8 cellular contexts compared by ENCODE assay signal in genomic region chr1:109790735-109791494, GRCh38. TPM values are rescaled to one million over a fixed set of nuclear protein-coding genes. Genes with fewer than 3 reads are reported as not detected.
DNase-seq lines count a peak whose midpoint lies in the region; ATAC-seq and TF ChIP-seq lines count a peak whose summit lies in the region.

No MANE protein-coding gene starts in this region.

- H3K27me3 Mint-ChIP-seq in CD4-positive, CD25-positive, alpha-beta regulatory T cell, result no peaks in the 10 kb centered on the region

- peaks cover 52% of the 10 kb centered on the region for H3K4me1 ChIP-seq in CD4-positive, CD25-positive, alpha-beta regulatory T cell (ENCODE audit: control insufficient read depth, insufficient read depth, low read length, poor library complexity, severe bottlenecking)
- peaks cover 3% of the 10 kb centered on the region for H3K4me1 ChIP-seq in foreskin keratinocyte
- H3K4me1 ChIP-seq in gastrocnemius medialis, result peaks cover 29 to 42% of the 10 kb centered on the region in 2 donors

- H3K36me3 ChIP-seq in CD4-positive, CD25-positive, alpha-beta regulatory T cell (ENCODE audit: control insufficient read depth, insufficient read depth, low read length), result no peaks in the 10 kb centered on the region
- no peaks in the 10 kb centered on the region for H3K36me3 ChIP-seq in gastrocnemius medialis

- DNase-seq in CD4-positive, CD25-positive, alpha-beta regulatory T cell, result peak; percentile 46 to 93 (median 75)
- DNase-seq in NOMO-1 treated with dmso at 0.1 percent for 144 hours (lab: John Stamatoyannopoulos, UW; ENCODE audit: unreplicated experiment), result peak; percentile 96
- peak; percentile 81 for DNase-seq in activated T-cell treated with anti-CD3 and anti-CD28 coated beads for 48 hours (ENCODE audit: low read depth)
- DNase-seq in foreskin keratinocyte, result no peak
- DNase-seq in gastrocnemius medialis, result peak in 1 of 2 donors; percentile 27
- no peak for DNase-seq in mucosa of gallbladder (ENCODE audit: low spot score)
- DNase-seq in pons (ENCODE audit: low spot score), result no peak

- in situ Hi-C loops in gastrocnemius medialis (cut with MboI; ENCODE audit: low sequenced_read_pairs in 4 of 4), result no loop called here

- no peak overlapping the region for H3K4me3 ChIP-seq in CD4-positive, CD25-positive, alpha-beta regulatory T cell (ENCODE audit: low read depth, low read length)
- H3K4me3 ChIP-seq in gastrocnemius medialis, result no peak overlapping the region

- no peaks in the 10 kb centered on the region for H3K36me3 Mint-ChIP-seq in CD4-positive, CD25-positive, alpha-beta regulatory T cell

- ATAC-seq in CD4-positive, CD25-positive, alpha-beta regulatory T cell (ENCODE audit: low read depth in 2 of 2), result peak; percentile 96 to 98
- ATAC-seq in GM21786 (IDR thresholded peaks at IDR 0.05; ENCODE audit: unreplicated experiment), result peak; percentile 85
- ATAC-seq in foreskin keratinocyte, result no peak
- ATAC-seq in gastrocnemius medialis, result peak in 1 of 2 donors; percentile 17

- peak overlapping the region; percentile 56 to 73 (median 65) for H3K4me3 Mint-ChIP-seq in CD4-positive, CD25-positive, alpha-beta regulatory T cell

- intact Hi-C loops in gastrocnemius medialis (cut with DNase I; ENCODE audit: low total_unique reads), result no loop called here

- H3K9me3 ChIP-seq in CD4-positive, CD25-positive, alpha-beta regulatory T cell (ENCODE audit: control insufficient read depth in 2 of 2, low read length in 2 of 2), result no peaks in the 10 kb centered on the region
- no peaks in the 10 kb centered on the region for H3K9me3 ChIP-seq in gastrocnemius medialis

- TF ChIP-seq POLR2A in gastrocnemius medialis (IDR thresholded peaks at IDR 0.05), result no peak

- no peaks in the 10 kb centered on the region for H3K27me3 ChIP-seq in CD4-positive, CD25-positive, alpha-beta regulatory T cell (ENCODE audit: control insufficient read depth, insufficient read depth, low read length)
- peaks cover 10% of the 10 kb centered on the region for H3K27me3 ChIP-seq in foreskin keratinocyte
- no peaks in the 10 kb centered on the region for H3K27me3 ChIP-seq in gastrocnemius medialis

- TF ChIP-seq CTCF in foreskin keratinocyte (conservative IDR thresholded peaks at IDR 0.05), result peak; percentile 40
- TF ChIP-seq CTCF in gastrocnemius medialis (IDR thresholded peaks at IDR 0.05 in 4 of 5, conservative IDR thresholded peaks at IDR 0.05 in 1 of 5), result peak in 3 of 5 experiments; percentile 24 to 45 (median 41)

- peak overlapping the region; percentile 91 to 93 (median 92) for H3K27ac Mint-ChIP-seq in CD4-positive, CD25-positive, alpha-beta regulatory T cell

- peaks cover 0 to 84% (median 49%) of the 10 kb centered on the region in 4 donors for H3K4me1 Mint-ChIP-seq in CD4-positive, CD25-positive, alpha-beta regulatory T cell

- peak overlapping the region; percentile 77 for H3K27ac ChIP-seq in CD4-positive, CD25-positive, alpha-beta regulatory T cell (ENCODE audit: insufficient read depth, low read length, poor library complexity, severe bottlenecking)
- H3K27ac ChIP-seq in foreskin keratinocyte, result no peak overlapping the region
- peak overlapping the region in 3 of 4 donors; percentile 17 to 49 (median 37) for H3K27ac ChIP-seq in gastrocnemius medialis

- no peaks in the 10 kb centered on the region for H3K9me3 Mint-ChIP-seq in CD4-positive, CD25-positive, alpha-beta regulatory T cell

RNA-seq across cellular contexts. Expression of gene EPS8L3, which starts 27.2 kb away (rescaled TPM):
- total RNA-seq in CD4-positive, CD25-positive, alpha-beta regulatory T cell, result not detected
- polyA plus RNA-seq in CD4-positive, CD25-positive, alpha-beta regulatory T cell, result not detected
- total RNA-seq in foreskin keratinocyte, result not detected in 2 replicates
- polyA plus RNA-seq in foreskin keratinocyte, result not detected in 2 replicates
- total RNA-seq in gastrocnemius medialis, result 1 to 10 TPM in 1 of 4 donors, not detected in 3; 1.4 TPM
- total RNA-seq in mucosa of gallbladder, result 459 TPM

RNA-seq across cellular contexts. Expression of gene GSTM3, which starts 50.1 kb away (rescaled TPM):
- 5.3 TPM for total RNA-seq in CD4-positive, CD25-positive, alpha-beta regulatory T cell
- polyA plus RNA-seq in CD4-positive, CD25-positive, alpha-beta regulatory T cell, result 10 to 100 TPM in 3 of 4 donors, 1 to 10 TPM in 1; 3.9 to 50.1 (median 48.7) TPM
- total RNA-seq in foreskin keratinocyte (45.6 and 56.4 TPM in 2 replicates), gastrocnemius medialis (10 to 100 TPM; 54.2 to 85.6 (median 71.8) TPM), mucosa of gallbladder (40.6 TPM)
- 59.3 and 72.2 TPM in 2 replicates for polyA plus RNA-seq in foreskin keratinocyte

Comparison
In these comparisons a context has a peak if more than half of its experiments do, and no peak if none do; other contexts are left out.
1. DNase-seq: peak in CD4-positive, CD25-positive, alpha-beta regulatory T cell (3 of 3), NOMO-1 treated with dmso at 0.1 percent for 144 hours (single experiment) and activated T-cell treated with anti-CD3 and anti-CD28 coated beads for 48 hours (single experiment); none in foreskin keratinocyte (0 of 2), mucosa of gallbladder (single experiment) and pons (single experiment).
2. RNA of gene EPS8L3, which starts 27.2 kb away (total RNA-seq): 459 TPM in mucosa of gallbladder (single experiment); not detected in CD4-positive, CD25-positive, alpha-beta regulatory T cell (single experiment), not detected in foreskin keratinocyte and 1.4 TPM in gastrocnemius medialis; every median in the first group is over 100 times any median in the second.